In genomic region chr2:222393733-222394267, GRCh38 we compare ENCODE assay signal across 23 cellular contexts. TPM values are rescaled to one million over a fixed set of nuclear protein-coding genes. Genes with fewer than 3 reads are reported as not detected.
DNase-seq lines count a peak whose midpoint lies in the region; ATAC-seq, FAIRE-seq and TF ChIP-seq lines count a peak whose summit lies in the region.
"Had no signal": no experiment of that assay in that cellular context is flagged by ENCODE, and none has a peak within 500 bp of the region (broad histone marks: within the 10 kb centered on the region; RNA-seq: fewer than 3 reads in every experiment).

No MANE protein-coding gene starts in this region.

- no peak overlapping the region for H2AK5ac ChIP-seq in H9 (ENCODE audit: insufficient read length, low read length)

- H3K36me3 ChIP-seq in adrenal gland (replicated peaks in 1 of 2) (no peaks in the 10 kb centered on the region), breast epithelium (no peaks in the 10 kb centered on the region), gastrocnemius medialis (no peaks in the 10 kb centered on the region)
- H3K36me3 ChIP-seq: BLaER1 treated with 17β-estradiol and CSF1 and Interleukin-3, amounts not matched to agents 10 nM and 100 nM had no signal

- no peak overlapping the region for H2AFZ ChIP-seq in H9 (ENCODE audit: low read length)

- in situ Hi-C loops in gastrocnemius medialis (cut with MboI; ENCODE audit: low sequenced_read_pairs in 4 of 4) = no loop called here

- no peaks in the 10 kb centered on the region for H3K79me1 ChIP-seq in H9 (ENCODE audit: insufficient read depth, low read depth, low read length, poor library complexity, severe bottlenecking)

- POLR2A ChIA-PET in A549 (lab: Yijun Ruan, JAX) = no interaction called here

- H2BK12ac ChIP-seq in H9 (ENCODE audit: insufficient read length, low read depth, low read length) = no peak overlapping the region

- no peak overlapping the region for H3K9ac ChIP-seq in H9 (ENCODE audit: extremely low read depth, insufficient read length, low read length)
- H3K9ac ChIP-seq: BLaER1 treated with 17β-estradiol and CSF1 and Interleukin-3, amounts not matched to agents 10 nM and 100 nM had no signal

- H3K36me3 Mint-ChIP-seq in H9 (ENCODE audit: insufficient read depth in 1 of 3, low read depth in 3 of 3) = peaks cover 0 to 5% (median 0%) of the 10 kb centered on the region in 3 experiments; a peak in 2 of 7 replicates
- H3K36me3 Mint-ChIP-seq: CD8-positive, alpha-beta T cell; IgD-negative memory B cell had no signal

- peak overlapping the region in 1 of 3 experiments; percentile 19; a peak in 1 of 7 replicates for H3K27ac Mint-ChIP-seq in H9
- H3K27ac Mint-ChIP-seq: B cell; CD8-positive, alpha-beta T cell; HFFc6; IgD-negative memory B cell had no signal

- no peak overlapping the region for H2BK120ac ChIP-seq in H9 (ENCODE audit: low read depth, low read length, poor library complexity, severe bottlenecking)

- TF ChIP-seq CTCF in A549 (IDR thresholded peaks at IDR 0.05) = no peak
- TF ChIP-seq CTCF in H9 (conservative IDR thresholded peaks at IDR 0.05) = no peak
- TF ChIP-seq CTCF in adrenal gland (IDR thresholded peaks at IDR 0.05) = no peak
- no peak for TF ChIP-seq CTCF in breast epithelium (IDR thresholded peaks at IDR 0.05)
- no peak for TF ChIP-seq CTCF in gastrocnemius medialis (IDR thresholded peaks at IDR 0.05 in 4 of 5, conservative IDR thresholded peaks at IDR 0.05 in 1 of 5)

- peaks cover 16 to 22% of the 10 kb centered on the region in 2 experiments for H3K4me1 Mint-ChIP-seq in H9
- H3K4me1 Mint-ChIP-seq: B cell, IgD-negative memory B cell had no signal

- no peak overlapping the region for H3K14ac ChIP-seq in H9 (ENCODE audit: insufficient read depth, low read length)

- H3K4me1 ChIP-seq in A549 (no peaks in the 10 kb centered on the region), H9 (ENCODE audit: insufficient read depth, low read length) (peaks cover 3% of the 10 kb centered on the region; the same call in 1 of the 2 replicates), adrenal gland (replicated peaks in 1 of 2) (peaks cover 0 to 2% of the 10 kb centered on the region in 2 donors), breast epithelium (no peaks in the 10 kb centered on the region), gastrocnemius medialis (peaks cover 0 to under 1% of the 10 kb centered on the region in 2 donors)

- H4K5ac ChIP-seq in H9 (ENCODE audit: insufficient read length, low read depth, low read length) = no peak overlapping the region

- no peak overlapping the region for H2BK5ac ChIP-seq in H9 (ENCODE audit: insufficient read length, low read length)

- FAIRE-seq in A549 (lab: Jason Lieb, UNC) = no peak
- FAIRE-seq: GM12892, GM18507 had no signal

- no peak for DNase-seq in A549 (ENCODE audit: low read depth in 1 of 2, low spot score in 1 of 2)
- no peak for DNase-seq in H9
- peak in 5 of 7 donors; percentile 23 to 42 (median 35) for DNase-seq in adrenal gland
- DNase-seq in iPS DF 19.7 (ENCODE audit: low read depth, low spot score) = peak; percentile 7
- DNase-seq in breast epithelium (ENCODE audit: low spot score in 2 of 2) = no peak
- no peak for DNase-seq in EL
- DNase-seq in gastrocnemius medialis = no peak
- DNase-seq: 8988T; Calu3; CD8-positive, alpha-beta T cell; GDM1; HFFc6; KBM-7 had no signal

- H3K27me3 ChIP-seq in H9 (ENCODE audit: insufficient read depth, low read length) = no peaks in the 10 kb centered on the region
- no peaks in the 10 kb centered on the region for H3K27me3 ChIP-seq in adrenal gland
- H3K27me3 ChIP-seq in breast epithelium = no peaks in the 10 kb centered on the region
- no peaks in the 10 kb centered on the region for H3K27me3 ChIP-seq in gastrocnemius medialis
- H3K27me3 ChIP-seq: BLaER1 treated with 17β-estradiol and CSF1 and Interleukin-3, amounts not matched to agents 10 nM and 100 nM had no signal

- no peak overlapping the region for H2BK20ac ChIP-seq in H9 (ENCODE audit: low read depth, low read length, poor library complexity, severe bottlenecking)

- H3K4me3 ChIP-seq in A549 (no peak overlapping the region), adrenal gland (no peak overlapping the region), breast epithelium (no peak overlapping the region), gastrocnemius medialis (no peak overlapping the region)
- H3K4me3 ChIP-seq: BLaER1 treated with 17β-estradiol and CSF1 and Interleukin-3, amounts not matched to agents 10 nM and 100 nM had no signal

- no peak overlapping the region for H3K4me3 Mint-ChIP-seq in H9
- H3K4me3 Mint-ChIP-seq: B cell; CD8-positive, alpha-beta T cell; HFFc6; IgD-negative memory B cell had no signal

- no peak overlapping the region for H4K91ac ChIP-seq in H9 (ENCODE audit: insufficient read length, low read depth, low read length)

- peaks cover 15% of the 10 kb centered on the region for H3K27me3 Mint-ChIP-seq in H9 (ENCODE audit: low read depth)
- H3K27me3 Mint-ChIP-seq: B cell, IgD-negative memory B cell had no signal

- no peaks in the 10 kb centered on the region for H4K20me1 ChIP-seq in H9 (ENCODE audit: control insufficient read depth, insufficient read depth, insufficient read length)
- H4K20me1 ChIP-seq: BLaER1 treated with 17β-estradiol and CSF1 and Interleukin-3, amounts not matched to agents 10 nM and 100 nM had no signal

- H3K4me2 ChIP-seq in A549 (no peak overlapping the region), H9 (ENCODE audit: insufficient read depth, insufficient read length, low read length) (peak overlapping the region; percentile 39)
- H3K4me2 ChIP-seq: BLaER1 treated with 17β-estradiol and CSF1 and Interleukin-3, amounts not matched to agents 10 nM and 100 nM had no signal

- H3K23ac ChIP-seq in H9 (ENCODE audit: insufficient read length, low read depth, low read length) = no peak overlapping the region

- no peak for TF ChIP-seq EP300 in A549 (IDR thresholded peaks at IDR 0.05)

- H3K9me3 ChIP-seq in A549 = no peaks in the 10 kb centered on the region
- no peaks in the 10 kb centered on the region for H3K9me3 ChIP-seq in H9 (ENCODE audit: control insufficient read depth, low read depth, low read length)
- H3K9me3 ChIP-seq in adrenal gland (replicated peaks in 1 of 3) = no peaks in the 10 kb centered on the region
- peaks cover 0 to 10% of the 10 kb centered on the region in 2 donors for H3K9me3 ChIP-seq in breast epithelium
- H3K9me3 ChIP-seq in gastrocnemius medialis = no peaks in the 10 kb centered on the region

- TF ChIP-seq POLR2A in A549 (IDR thresholded peaks at IDR 0.05; ENCODE audit: low read length) (no peak), adrenal gland (IDR thresholded peaks at IDR 0.05) (no peak), breast epithelium (IDR thresholded peaks at IDR 0.05) (no peak), gastrocnemius medialis (IDR thresholded peaks at IDR 0.05) (no peak)

- no peaks in the 10 kb centered on the region for H3K23me2 ChIP-seq in H9 (ENCODE audit: insufficient read length, low read depth, low read length, poor library complexity, severe bottlenecking)

- H3K9me3 Mint-ChIP-seq in H9 = peaks cover 3 to 9% of the 10 kb centered on the region in 2 experiments; a peak in 4 of 5 replicates

- ATAC-seq in A549 = no peak
- no peak for ATAC-seq in gastrocnemius medialis
- ATAC-seq in GM21390 (IDR thresholded peaks at IDR 0.05; ENCODE audit: unreplicated experiment) = no peak
- ATAC-seq: CD8-positive, alpha-beta T cell; HCT116 had no signal

- whole genome bisulfite sequencing in A549 (ENCODE audit: missing lambda C conversion rate) = 29% methylated on average over 4 of the region's 4 CpGs
- no CpG with 5 or more reads among the region's 4 CpGs for WGBS in H9 (ENCODE audit: extremely low coverage, insufficient read length, low lambda C conversion rate)
- 56 to 63% (median 60%) methylated on average over 4 of the region's 4 CpGs for WGBS in adrenal gland, 4 donors

- H3K4ac ChIP-seq in H9 (ENCODE audit: low read depth, low read length) = no peak overlapping the region

- H3K27ac ChIP-seq in A549 = no peak overlapping the region
- H3K27ac ChIP-seq in H9 (ENCODE audit: insufficient read length, low read depth, low read length) = no peak overlapping the region
- no peak overlapping the region for H3K27ac ChIP-seq in adrenal gland
- no peak overlapping the region for H3K27ac ChIP-seq in breast epithelium
- H3K27ac ChIP-seq in gastrocnemius medialis = no peak overlapping the region
- H3K27ac ChIP-seq: BLaER1 treated with 17β-estradiol and CSF1 and Interleukin-3, amounts not matched to agents 10 nM and 100 nM; HL-60 had no signal

- H3T11ph ChIP-seq in H9 (ENCODE audit: low read length) = no peak overlapping the region

- intact Hi-C loops in adrenal gland (cut with DNase I) (no loop called here), breast epithelium (cut with DNase I; ENCODE audit: low total_unique reads) (no loop called here), gastrocnemius medialis (cut with DNase I; ENCODE audit: low total_unique reads) (no loop called here)

- TF ChIP-seq RAD21 in A549 (conservative IDR thresholded peaks at IDR 0.05 in 1 of 2, IDR thresholded peaks at IDR 0.05 in 1 of 2) = no peak

- CTCF ChIA-PET in A549 (lab: Yijun Ruan, JAX) = no interaction called here

- no peak overlapping the region for H3K56ac ChIP-seq in H9 (ENCODE audit: insufficient read length, low read depth, low read length)

- no peak overlapping the region for H3K18ac ChIP-seq in H9 (ENCODE audit: insufficient read length, low read depth, low read length)

- H3K79me2 ChIP-seq in H9 (ENCODE audit: insufficient read depth, low read length) = no peaks in the 10 kb centered on the region

- no peak overlapping the region for H2BK15ac ChIP-seq in H9 (ENCODE audit: low read depth, low read length)

- H4K8ac ChIP-seq in H9 (replicated peaks; ENCODE audit: insufficient read length, low read depth, low read length) = no peak overlapping the region

TF ChIP-seq in A549, 52 proteins besides CTCF, POLR2A, EP300 and RAD21 (continues in another document):
- TF ChIP-seq MAFK (IDR thresholded peaks at IDR 0.05; ENCODE audit: partially characterized antibody) (peak; percentile 61), MAX (IDR thresholded peaks at IDR 0.05) (no peak)

RNA-seq across cellular contexts. Expression of gene SGPP2, which starts 30.5 kb away (rescaled TPM):
- polyA plus RNA-seq in A549 (2011; rRNA removed) = 0.26 and 0.66 TPM in 2 replicates
- polyA plus RNA-seq in A549 (2012; cell fraction: cytosol; rRNA removed) = 0.03 and 0.05 TPM in 2 replicates
- polyA plus RNA-seq in A549 (2012; cell fraction: nucleus; rRNA removed) = 0.05 TPM in 1 of 2 replicates, not detected in the other
- 0.08 to 0.10 TPM (median 0.08 TPM) in 3 replicates for polyA plus RNA-seq in A549 (2017; fragmentation: RNase III; extraction: RNeasy Plus Mini Kit Qiagen cat#74134 plus additional on column Dnase treatment)
- 0.78 and 0.87 TPM in 2 replicates for polyA minus RNA-seq in A549 (2011; rRNA and poly(A)+ RNA removed)
- total RNA-seq in H9 (2021) = not detected in 2 replicates
- 10 to 100 TPM; 11.2 to 33.7 (median 18.8) TPM for total RNA-seq in adrenal gland
- 10 to 100 TPM in 1 of 3 donors, 1 to 10 TPM in 1, under 1 TPM in 1; 0.61 to 11.2 (median 1.3) TPM for polyA plus RNA-seq in adrenal gland
- 1 to 10 TPM in 2 of 3 donors, under 1 TPM in 1; 0.32 to 8.8 (median 1.3) TPM for total RNA-seq in breast epithelium
- total RNA-seq in gastrocnemius medialis = under 1 TPM in 3 of 4 donors, not detected in 1; 0.17 to 0.59 (median 0.31) TPM
- total RNA-seq: H4, HFFc6, HT1080 had no signal

Comparison
In these comparisons a context has a peak if more than half of its experiments do, and no peak if none do; other contexts are left out.
1. DNase-seq: peak in adrenal gland (5 of 7) and iPS DF 19.7 (single experiment); none in A549 (0 of 2), H9 (single experiment), breast epithelium (0 of 2), EL (single experiment) and gastrocnemius medialis (0 of 2).